18 cellular contexts compared by ENCODE assay signal in genomic region chr5:55674340-55674739, GRCh38.
"Had no signal": no experiment of that assay in that cellular context is flagged by ENCODE, and none has a peak within 500 bp of the region (broad histone marks: within the 10 kb centered on the region; RNA-seq: fewer than 3 reads in every experiment).

No MANE protein-coding gene starts in this region.

- H3K4me2 ChIP-seq: KMS-11 had no signal

- H3K9me3 ChIP-seq: body of pancreas had no signal

- H3K4me3 ChIP-seq: body of pancreas had no signal

- H3K4me3 Mint-ChIP-seq: activated CD8-positive, alpha-beta T cell treated with anti-CD3 and anti-CD28 coated beads for 36 hours; activated naive CD4-positive, alpha-beta T cell treated with anti-CD3 and anti-CD28 coated beads, Interleukin-2, amount 50 U/mL, for 24 hours; T-helper 2 cell treated with Interferon-gamma antibody and Interleukin-4, amounts not matched to agents 5 μg/mL and 100 μg/mL, for 36 hours had no signal

- DNase-seq: activated CD4-positive, alpha-beta T cell treated with anti-CD3 and anti-CD28 coated beads for 4 hours; activated CD8-positive, alpha-beta memory T cell treated with anti-CD3 and anti-CD28 coated beads, Interleukin-2, amount 50 U/mL, for 48 hours; activated CD8-positive, alpha-beta T cell treated with anti-CD3 and anti-CD28 coated beads for 36 hours; activated naive CD4-positive, alpha-beta T cell; activated T-cell treated with anti-CD3 and anti-CD28 coated beads, Interleukin-2, amount 50 U/mL, for 1 hour; aorta; body of pancreas; NCI-H1092; NCI-H1930; NCI-H2171; NCI-H2227 treated with DMSO at 0.1 percent for 48 hours; NCI-H524 treated with DMSO at 0.1 percent for 48 hours; NCI-H774; SW 1271 had no signal

- H3K9me3 Mint-ChIP-seq: activated CD8-positive, alpha-beta T cell treated with anti-CD3 and anti-CD28 coated beads for 36 hours; activated naive CD4-positive, alpha-beta T cell treated with anti-CD3 and anti-CD28 coated beads, Interleukin-2, amount 50 U/mL, for 24 hours; T-helper 2 cell treated with Interferon-gamma antibody and Interleukin-4, amounts not matched to agents 5 μg/mL and 100 μg/mL, for 36 hours had no signal

- H3K36me3 Mint-ChIP-seq: activated naive CD4-positive, alpha-beta T cell treated with anti-CD3 and anti-CD28 coated beads, Interleukin-2, amount 50 U/mL, for 24 hours had no signal

- H3K9ac ChIP-seq: KMS-11 had no signal

- H3K27me3 Mint-ChIP-seq: activated CD8-positive, alpha-beta T cell treated with anti-CD3 and anti-CD28 coated beads for 36 hours; activated naive CD4-positive, alpha-beta T cell treated with anti-CD3 and anti-CD28 coated beads, Interleukin-2, amount 50 U/mL, for 24 hours had no signal

- ATAC-seq: activated CD4-positive, CD25-positive, alpha-beta regulatory T cell treated with anti-CD3 and anti-CD28 coated beads, Interleukin-2, amount 50 U/mL, for 24 hours; activated CD8-positive, alpha-beta T cell treated with anti-CD3 and anti-CD28 coated beads for 36 hours; body of pancreas had no signal

- H3K27ac ChIP-seq: body of pancreas, KMS-11 had no signal

- H3K27me3 ChIP-seq: body of pancreas had no signal

- H3K27ac Mint-ChIP-seq: activated CD8-positive, alpha-beta T cell treated with anti-CD3 and anti-CD28 coated beads for 36 hours; activated naive CD4-positive, alpha-beta T cell treated with anti-CD3 and anti-CD28 coated beads, Interleukin-2, amount 50 U/mL, for 24 hours; T-helper 2 cell treated with Interferon-gamma antibody and Interleukin-4, amounts not matched to agents 5 μg/mL and 100 μg/mL, for 36 hours had no signal
